ENCODE assay signal across 13 cellular contexts in the genomic region with DNA sequence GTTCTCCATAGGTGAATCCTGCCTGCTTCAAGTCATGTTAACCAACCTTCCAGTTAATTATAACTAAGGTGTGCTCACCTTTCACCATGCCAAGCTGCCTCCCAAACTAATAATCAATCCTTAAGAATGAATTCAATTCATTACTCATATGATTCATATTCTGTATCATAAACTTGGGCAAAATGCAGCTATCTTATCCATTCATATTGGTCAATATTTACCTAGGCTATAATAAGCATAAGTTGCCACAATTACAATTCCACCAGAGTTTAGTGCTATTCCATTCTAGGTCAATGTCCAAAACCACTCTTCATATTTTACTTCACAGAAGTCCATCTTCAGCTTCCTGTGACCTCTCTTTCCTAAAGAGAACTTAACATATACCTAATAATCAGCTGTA. TPM values are rescaled to one million over a fixed set of nuclear protein-coding genes. Genes with fewer than 3 reads are reported as not detected.
DNase-seq lines count a peak whose midpoint lies in the region; ATAC-seq and TF ChIP-seq lines count a peak whose summit lies in the region.
"Had no signal": no experiment of that assay in that cellular context is flagged by ENCODE, and none has a peak within 500 bp of the region (broad histone marks: within the 10 kb centered on the region; RNA-seq: fewer than 3 reads in every experiment).

No MANE protein-coding gene starts in this region.

- H2AFZ ChIP-seq in KMS-11 (ENCODE audit: low read depth): no peak overlapping the region

- CTCF ChIA-PET in CD4-positive, alpha-beta T cell (lab: Charles Lee): interaction anchor here (1.0 to 6.0 kb wide), 5 partner anchors 9 to 48 kb away, joined by 3 to 23 read pairs (median 4); a partner anchor contains a TSS
- CTCF ChIA-PET in naive thymus-derived CD4-positive, alpha-beta T cell (lab: Charles Lee): interaction anchor here (0.7 to 1.2 kb wide), 3 partner anchors 18 to 49 kb away, joined by 3 read pairs; no protein-coding TSS in a partner anchor

- H4K20me1 ChIP-seq in KMS-11 (ENCODE audit: insufficient read depth): no peaks in the 10 kb centered on the region

- H3K4me1 Mint-ChIP-seq in CD4-positive, alpha-beta T cell (ENCODE audit: low read depth): peaks cover 80% of the 10 kb centered on the region
- H3K4me1 Mint-ChIP-seq in activated naive CD8-positive, alpha-beta T cell treated with anti-CD3 and anti-CD28 coated beads for 36 hours: peaks cover 58% of the 10 kb centered on the region
- H3K4me1 Mint-ChIP-seq in naive thymus-derived CD4-positive, alpha-beta T cell: peaks cover 52 to 88% (median 82%) of the 10 kb centered on the region in 7 donors
- no peaks in the 10 kb centered on the region for H3K4me1 Mint-ChIP-seq in glutamatergic neuron (ENCODE audit: low read depth, unreplicated experiment)

- H3K4me3 Mint-ChIP-seq in CD4-positive, alpha-beta T cell: peak overlapping the region; percentile 80
- peak overlapping the region; percentile 71 for H3K4me3 Mint-ChIP-seq in activated naive CD8-positive, alpha-beta T cell treated with anti-CD3 and anti-CD28 coated beads for 36 hours
- H3K4me3 Mint-ChIP-seq in naive thymus-derived CD4-positive, alpha-beta T cell: peak overlapping the region; percentile 4 to 87 (median 72)
- no peak overlapping the region for H3K4me3 Mint-ChIP-seq in glutamatergic neuron (ENCODE audit: unreplicated experiment)

- peaks cover 96% of the 10 kb centered on the region for H3K79me2 ChIP-seq in KMS-11 (ENCODE audit: insufficient read depth, low read depth)

- H3K4me3 ChIP-seq in KMS-11 (IDR thresholded peaks at IDR 0.05; ENCODE audit: insufficient read depth, low read depth, low read length): no peak overlapping the region
- H3K4me3 ChIP-seq in naive thymus-derived CD4-positive, alpha-beta T cell (ENCODE audit: low read length): peak overlapping the region; percentile 6

- no peaks in the 10 kb centered on the region for H3K9me3 Mint-ChIP-seq in CD4-positive, alpha-beta T cell
- no peaks in the 10 kb centered on the region for H3K9me3 Mint-ChIP-seq in activated naive CD8-positive, alpha-beta T cell treated with anti-CD3 and anti-CD28 coated beads for 36 hours
- H3K9me3 Mint-ChIP-seq in naive thymus-derived CD4-positive, alpha-beta T cell: no peaks in the 10 kb centered on the region
- no peaks in the 10 kb centered on the region for H3K9me3 Mint-ChIP-seq in glutamatergic neuron (ENCODE audit: unreplicated experiment)

- no peak for ATAC-seq in CD4-positive, alpha-beta T cell (ENCODE audit: poor library complexity)
- no peak for ATAC-seq in naive thymus-derived CD4-positive, alpha-beta T cell

- TF ChIP-seq CTCF in CD4-positive, alpha-beta T cell (IDR thresholded peaks at IDR 0.05): no peak
- TF ChIP-seq CTCF in KMS-11 (conservative IDR thresholded peaks at IDR 0.05; ENCODE audit: low read depth, low read length): no peak
- no peak for TF ChIP-seq CTCF in glutamatergic neuron (IDR thresholded peaks at IDR 0.05; ENCODE audit: partially characterized antibody, unreplicated experiment)

- H3K27me3 Mint-ChIP-seq in CD4-positive, alpha-beta T cell: no peaks in the 10 kb centered on the region
- no peaks in the 10 kb centered on the region for H3K27me3 Mint-ChIP-seq in activated naive CD8-positive, alpha-beta T cell treated with anti-CD3 and anti-CD28 coated beads for 36 hours
- H3K27me3 Mint-ChIP-seq in naive thymus-derived CD4-positive, alpha-beta T cell: no peaks in the 10 kb centered on the region
- H3K27me3 Mint-ChIP-seq in glutamatergic neuron (ENCODE audit: unreplicated experiment): no peaks in the 10 kb centered on the region
- H3K27me3 Mint-ChIP-seq: brain had no signal

- intact Hi-C loops in CD4-positive, alpha-beta T cell (cut with DNase I, micrococcal nuclease): loop anchor here in 1 of 2 experiments (2.0 kb wide), 2 partner anchors 13 to 21 kb away; a partner anchor contains a TSS
- intact Hi-C loops in naive thymus-derived CD4-positive, alpha-beta T cell (cut with micrococcal nuclease): loop anchor here (1.0 to 2.0 kb wide), 6 partner anchors 9 to 55 kb away; a partner anchor contains a TSS

- H3K4me2 ChIP-seq in KMS-11: peak overlapping the region; percentile 96

- peak overlapping the region; percentile 91 for H3K27ac Mint-ChIP-seq in CD4-positive, alpha-beta T cell
- peak overlapping the region; percentile 88 for H3K27ac Mint-ChIP-seq in activated naive CD8-positive, alpha-beta T cell treated with anti-CD3 and anti-CD28 coated beads for 36 hours
- peak overlapping the region; percentile 58 to 89 (median 88) for H3K27ac Mint-ChIP-seq in naive thymus-derived CD4-positive, alpha-beta T cell
- no peak overlapping the region for H3K27ac Mint-ChIP-seq in glutamatergic neuron (ENCODE audit: unreplicated experiment)

- H3K27ac ChIP-seq in CD4-positive, alpha-beta T cell (ENCODE audit: low read depth, low read length): peak overlapping the region; percentile 51
- H3K27ac ChIP-seq in KMS-11: peak overlapping the region; percentile 81
- peak overlapping the region; percentile 67 for H3K27ac ChIP-seq in naive thymus-derived CD4-positive, alpha-beta T cell (ENCODE audit: low read depth, low read length)

- POLR2A ChIA-PET in CD4-positive, alpha-beta T cell (lab: Charles Lee): interaction anchor here (0.9 to 5.4 kb wide), 5 partner anchors 11 to 55 kb away, joined by 3 to 102 read pairs (median 8); a partner anchor contains a TSS
- POLR2A ChIA-PET in naive thymus-derived CD4-positive, alpha-beta T cell (lab: Charles Lee): interaction anchor here (0.7 to 5.0 kb wide), 5 partner anchors 11 to 55 kb away, joined by 3 to 43 read pairs (median 5); a partner anchor contains a TSS

- DNase-seq in CD4-positive, alpha-beta T cell: no peak
- DNase-seq in activated naive CD8-positive, alpha-beta T cell treated with anti-CD3 and anti-CD28 coated beads for 36 hours: no peak
- DNase-seq in naive thymus-derived CD4-positive, alpha-beta T cell: no peak
- DNase-seq in glutamatergic neuron (no peak), cerebellum (ENCODE audit: low spot score) (no peak), NCI-H128 (lab: John Stamatoyannopoulos, UW; ENCODE audit: unreplicated experiment) (no peak)
- DNase-seq in stimulated activated CD4-positive, alpha-beta T cell treated with anti-CD3 and anti-CD28 coated beads, Interleukin-4, amount 100 ng/mL, for 1 hour: no peak
- DNase-seq: activated CD4-positive, alpha-beta T cell treated with anti-CD3 and anti-CD28 coated beads, Interleukin-2, amount 50 U/mL, for 48 hours; NCI-H510A treated with DMSO at 0.1 percent for 48 hours; retina; SHP77 treated with DMSO at 0.1 percent for 48 hours had no signal

- no peaks in the 10 kb centered on the region for H3K9me3 ChIP-seq in CD4-positive, alpha-beta T cell (ENCODE audit: control insufficient read depth, low read length)
- no peaks in the 10 kb centered on the region for H3K9me3 ChIP-seq in naive thymus-derived CD4-positive, alpha-beta T cell (ENCODE audit: control insufficient read depth in 2 of 3, low read length in 3 of 3)

- peaks cover 95% of the 10 kb centered on the region for H3K4me1 ChIP-seq in KMS-11 (ENCODE audit: low read depth, poor library complexity, severe bottlenecking)
- peaks cover 63 to 64% of the 10 kb centered on the region in 2 donors for H3K4me1 ChIP-seq in naive thymus-derived CD4-positive, alpha-beta T cell (ENCODE audit: control insufficient read depth in 2 of 2, insufficient read depth in 2 of 2, low read length in 2 of 2)

- H3K27me3 ChIP-seq in CD4-positive, alpha-beta T cell (ENCODE audit: control insufficient read depth, insufficient read depth, low read length): no peaks in the 10 kb centered on the region
- no peaks in the 10 kb centered on the region for H3K27me3 ChIP-seq in KMS-11 (ENCODE audit: insufficient read depth, low read depth)
- H3K27me3 ChIP-seq in naive thymus-derived CD4-positive, alpha-beta T cell (ENCODE audit: control insufficient read depth in 2 of 2, insufficient read depth in 2 of 2, low read length in 2 of 2): no peaks in the 10 kb centered on the region

- peak overlapping the region; percentile 46; the same call in 1 of the 2 replicates for H3K9ac ChIP-seq in KMS-11

- H3K36me3 ChIP-seq in KMS-11 (ENCODE audit: insufficient read depth): no peaks in the 10 kb centered on the region
- H3K36me3 ChIP-seq in naive thymus-derived CD4-positive, alpha-beta T cell (ENCODE audit: control insufficient read depth in 2 of 3, insufficient read depth in 3 of 3, low read length in 3 of 3): no peaks in the 10 kb centered on the region

- H3K36me3 Mint-ChIP-seq in CD4-positive, alpha-beta T cell (ENCODE audit: low read depth): peaks cover 7% of the 10 kb centered on the region
- H3K36me3 Mint-ChIP-seq in activated naive CD8-positive, alpha-beta T cell treated with anti-CD3 and anti-CD28 coated beads for 36 hours: peaks cover 24% of the 10 kb centered on the region
- peaks cover 0 to 21% (median 4%) of the 10 kb centered on the region in 5 donors for H3K36me3 Mint-ChIP-seq in naive thymus-derived CD4-positive, alpha-beta T cell
- no peaks in the 10 kb centered on the region for H3K36me3 Mint-ChIP-seq in glutamatergic neuron (ENCODE audit: unreplicated experiment)

RNA-seq across cellular contexts. Expression of a gene that starts 13.4 kb away (rescaled TPM):
- total RNA-seq in CD4-positive, alpha-beta T cell: 100 to 1,000 TPM; 354 to 358 TPM
- total RNA-seq in activated naive CD8-positive, alpha-beta T cell treated with anti-CD3 and anti-CD28 coated beads for 36 hours: 10 to 100 TPM; 93.3 to 97.9 TPM
- 100 to 1,000 TPM; 117 to 193 (median 180) TPM for total RNA-seq in naive thymus-derived CD4-positive, alpha-beta T cell
- 100 to 1,000 TPM; 134 to 142 TPM for polyA plus RNA-seq in naive thymus-derived CD4-positive, alpha-beta T cell
- 9.8 TPM for total RNA-seq in glutamatergic neuron (ENCODE audit: unreplicated experiment)
- 17.1 TPM for total RNA-seq in cerebellum

RNA-seq across cellular contexts. Expression of a gene that starts 55.6 kb away (rescaled TPM):
- 1 to 10 TPM; 6.9 to 7.4 TPM for total RNA-seq in CD4-positive, alpha-beta T cell
- total RNA-seq in activated naive CD8-positive, alpha-beta T cell treated with anti-CD3 and anti-CD28 coated beads for 36 hours: 10 to 100 TPM; 15.9 to 16.7 TPM
- total RNA-seq in naive thymus-derived CD4-positive, alpha-beta T cell: 1 to 10 TPM; 6.5 to 9.8 (median 8.6) TPM
- 1 to 10 TPM; 2.8 to 4.8 TPM for polyA plus RNA-seq in naive thymus-derived CD4-positive, alpha-beta T cell
- total RNA-seq in glutamatergic neuron (ENCODE audit: unreplicated experiment) (8.9 TPM), cerebellum (9.3 TPM)
